In the genomic region with DNA sequence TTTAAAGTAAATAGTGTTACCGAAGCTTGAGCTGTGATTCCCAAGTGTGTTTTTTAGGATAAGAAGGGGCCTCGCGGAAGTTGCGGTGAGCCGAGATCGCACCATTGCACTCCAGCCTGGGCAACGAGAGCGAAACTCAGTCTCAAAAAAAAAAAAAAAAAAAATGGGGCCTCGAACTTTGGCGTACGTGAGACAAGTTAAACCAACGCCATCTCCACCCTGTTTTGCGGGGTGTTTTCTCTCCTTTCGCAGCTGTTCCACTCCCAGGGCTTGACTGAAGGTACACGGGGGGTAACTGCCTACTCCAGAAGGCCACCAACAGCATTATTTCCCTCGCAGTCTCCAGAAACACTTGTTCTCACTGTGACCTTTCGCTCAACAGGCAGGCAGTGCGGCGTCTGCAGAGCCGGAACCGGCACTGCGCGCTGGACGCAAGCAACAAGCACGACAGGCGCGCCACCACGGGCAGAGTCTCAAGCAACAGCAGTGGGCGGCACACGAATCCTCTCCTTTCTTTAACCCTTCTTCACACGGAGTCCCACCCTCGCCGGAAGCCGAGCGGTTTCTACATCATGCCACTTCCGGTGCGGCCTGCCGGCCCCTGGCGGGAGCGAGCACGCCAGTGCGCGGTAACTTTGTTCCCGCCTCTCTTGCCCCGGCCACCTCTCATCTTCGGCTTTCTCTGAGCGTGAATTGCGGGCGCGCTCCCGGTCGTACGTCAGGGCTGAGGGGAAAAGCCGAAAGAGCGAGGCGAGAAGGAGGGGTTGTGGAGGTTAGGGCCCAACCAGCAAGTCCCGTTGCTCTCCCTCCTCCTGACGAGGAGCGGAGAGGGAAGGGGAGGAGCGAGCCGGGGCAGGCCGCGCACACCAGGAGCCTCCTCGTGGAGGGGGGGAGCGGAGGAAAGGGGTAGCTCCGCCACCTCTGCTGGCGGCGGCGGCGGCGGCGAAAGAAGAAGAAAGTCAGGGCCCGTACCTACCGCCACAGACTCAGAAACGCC, we compare ENCODE assay signal across 8 cellular contexts. TPM values are rescaled to one million over a fixed set of nuclear protein-coding genes. Genes with fewer than 3 reads are reported as not detected.
A peak's percentile ranks its signal among the peaks of the same experiment; 100 is the strongest.
DNase-seq lines count a peak whose midpoint lies in the region; ATAC-seq, FAIRE-seq and TF ChIP-seq lines count a peak whose summit lies in the region.

No MANE protein-coding gene starts in this region.

- H3K9me3 ChIP-seq in naive thymus-derived CD4-positive, alpha-beta T cell (ENCODE audit: control insufficient read depth in 2 of 3, low read length in 3 of 3), result no peaks in the 10 kb centered on the region

- peaks cover 21 to 48% (median 37%) of the 10 kb centered on the region in 7 donors for H3K4me1 Mint-ChIP-seq in naive thymus-derived CD4-positive, alpha-beta T cell
- peaks cover 26% of the 10 kb centered on the region for H3K4me1 Mint-ChIP-seq in stimulated activated memory B cell treated with anti-CD40 and anti-IgM and Interleukin-4, amounts not matched to agents 10 μg/mL and 1 μg/mL and 100 μg/mL, for 72 hours

- peak; percentile 85 for ATAC-seq in naive thymus-derived CD4-positive, alpha-beta T cell
- peak; percentile 89 for ATAC-seq in stimulated activated memory B cell treated with anti-CD40 and anti-IgM and Interleukin-4, amounts not matched to agents 10 μg/mL and 1 μg/mL and 100 μg/mL, for 72 hours

- intact Hi-C loops in naive thymus-derived CD4-positive, alpha-beta T cell (cut with micrococcal nuclease), result loop anchor here (1.0 to 10.0 kb wide), 9 partner anchors 53 to 1771 kb away; a partner anchor contains a TSS

- peak; percentile 98 for FAIRE-seq in H54 (lab: Jason Lieb, UNC)

- DNase-seq in ELF-1 (ENCODE audit: low read depth, low spot score) (peak; percentile 99), H54 (ENCODE audit: insufficient read length, low spot score) (peak; percentile 100), LoVo (ENCODE audit: low spot score) (peak; percentile 100), RWPE1 (ENCODE audit: low spot score) (peak; percentile 96), fibroblast of mammary gland (ENCODE audit: low read depth) (peak; percentile 99)
- peak; percentile 97 for DNase-seq in activated T-helper 9 cell treated with anti-CD3 and anti-CD28 coated beads, Interleukin-2, amount 50 U/mL, for 16 hours (ENCODE audit: low read depth)
- peak; percentile 91 to 100 (median 99) for DNase-seq in naive thymus-derived CD4-positive, alpha-beta T cell

- H3K27me3 Mint-ChIP-seq in naive thymus-derived CD4-positive, alpha-beta T cell, result peaks cover 0 to 10% (median 0%) of the 10 kb centered on the region in 5 donors
- no peaks in the 10 kb centered on the region for H3K27me3 Mint-ChIP-seq in stimulated activated memory B cell treated with anti-CD40 and anti-IgM and Interleukin-4, amounts not matched to agents 10 μg/mL and 1 μg/mL and 100 μg/mL, for 72 hours

- TF ChIP-seq CTCF in RWPE1 (conservative IDR thresholded peaks at IDR 0.05; ENCODE audit: low read depth) (no peak), fibroblast of mammary gland (conservative IDR thresholded peaks at IDR 0.05; ENCODE audit: control insufficient read depth, insufficient read depth, low read depth, low read length) (no peak)

- TF ChIP-seq POLR2A in H54 (IDR thresholded peaks at IDR 0.05; ENCODE audit: low read depth, low read length), result peak; percentile 99

- no peaks in the 10 kb centered on the region for H3K27me3 ChIP-seq in naive thymus-derived CD4-positive, alpha-beta T cell (ENCODE audit: control insufficient read depth in 2 of 2, insufficient read depth in 2 of 2, low read length in 2 of 2)

- H3K36me3 Mint-ChIP-seq in naive thymus-derived CD4-positive, alpha-beta T cell, result peaks cover 0 to 16% (median 0%) of the 10 kb centered on the region in 5 donors
- peaks cover 6% of the 10 kb centered on the region for H3K36me3 Mint-ChIP-seq in stimulated activated memory B cell treated with anti-CD40 and anti-IgM and Interleukin-4, amounts not matched to agents 10 μg/mL and 1 μg/mL and 100 μg/mL, for 72 hours

- peak overlapping the region; percentile 99 for H3K27ac ChIP-seq in RWPE1
- H3K27ac ChIP-seq in naive thymus-derived CD4-positive, alpha-beta T cell (ENCODE audit: low read depth, low read length), result peak overlapping the region; percentile 99

- CTCF ChIA-PET in RWPE1 (lab: Yijun Ruan, JAX), result interaction anchor here (0.5 to 1.6 kb wide), 3 partner anchors 29 to 1058 kb away, joined by 3 to 7 read pairs (median 5); no protein-coding TSS in a partner anchor
- CTCF ChIA-PET in naive thymus-derived CD4-positive, alpha-beta T cell (lab: Charles Lee), result interaction anchor here (1.0 to 3.3 kb wide), 4 partner anchors 28 to 53 kb away, joined by 3 to 12 read pairs (median 4); no protein-coding TSS in a partner anchor

- peak overlapping the region; percentile 90 to 100 (median 96) for H3K4me3 Mint-ChIP-seq in naive thymus-derived CD4-positive, alpha-beta T cell
- peak overlapping the region; percentile 91 for H3K4me3 Mint-ChIP-seq in stimulated activated memory B cell treated with anti-CD40 and anti-IgM and Interleukin-4, amounts not matched to agents 10 μg/mL and 1 μg/mL and 100 μg/mL, for 72 hours

- peaks cover 21% of the 10 kb centered on the region in 2 donors for H3K4me1 ChIP-seq in naive thymus-derived CD4-positive, alpha-beta T cell (ENCODE audit: control insufficient read depth in 2 of 2, insufficient read depth in 2 of 2, low read length in 2 of 2)

- H3K36me3 ChIP-seq in naive thymus-derived CD4-positive, alpha-beta T cell (ENCODE audit: control insufficient read depth in 2 of 3, insufficient read depth in 3 of 3, low read length in 3 of 3), result peaks cover 0 to 8% (median 0%) of the 10 kb centered on the region in 3 experiments

- POLR2A ChIA-PET in RWPE1 (lab: Yijun Ruan, JAX; ENCODE audit: low non-redundant PET), result interaction anchor here (0.7 kb wide), 1 partner anchor 206 kb away, joined by 8 read pairs; no protein-coding TSS in a partner anchor
- POLR2A ChIA-PET in naive thymus-derived CD4-positive, alpha-beta T cell (lab: Charles Lee), result interaction anchor here (0.6 to 5.1 kb wide), 29 partner anchors 8 to 1040 kb away, joined by 3 to 37 read pairs (median 4); a partner anchor contains a TSS

- peak overlapping the region; percentile 92 for H3K4me3 ChIP-seq in fibroblast of mammary gland (ENCODE audit: control insufficient read depth, low read depth, low read length)
- peak overlapping the region; percentile 58 for H3K4me3 ChIP-seq in naive thymus-derived CD4-positive, alpha-beta T cell (ENCODE audit: low read length)

- H3K9me3 Mint-ChIP-seq in naive thymus-derived CD4-positive, alpha-beta T cell, result peaks cover 0 to 6% (median 0%) of the 10 kb centered on the region in 11 donors
- H3K9me3 Mint-ChIP-seq in stimulated activated memory B cell treated with anti-CD40 and anti-IgM and Interleukin-4, amounts not matched to agents 10 μg/mL and 1 μg/mL and 100 μg/mL, for 72 hours, result no peaks in the 10 kb centered on the region

- H3K27ac Mint-ChIP-seq in naive thymus-derived CD4-positive, alpha-beta T cell, result peak overlapping the region; percentile 98 to 100 (median 99)
- peak overlapping the region; percentile 96 for H3K27ac Mint-ChIP-seq in stimulated activated memory B cell treated with anti-CD40 and anti-IgM and Interleukin-4, amounts not matched to agents 10 μg/mL and 1 μg/mL and 100 μg/mL, for 72 hours

RNA-seq across cellular contexts. Expression of a gene that starts 0.8 kb away (rescaled TPM):
- total RNA-seq in naive thymus-derived CD4-positive, alpha-beta T cell, result 100 to 1,000 TPM in 4 of 5 experiments, 10 to 100 TPM in 1; 59.7 to 117 (median 106) TPM
- polyA plus RNA-seq in naive thymus-derived CD4-positive, alpha-beta T cell, result 10 to 100 TPM; 26.3 to 43.3 TPM

Comparison
In these comparisons a context has a peak if more than half of its experiments do, and no peak if none do; other contexts are left out.
1. Peak in every context shown above with its lines: DNase-seq, ATAC-seq, H3K4me3 ChIP-seq and H3K27ac ChIP-seq.